ENCODE assay signal across 15 cellular contexts in the genomic region with DNA sequence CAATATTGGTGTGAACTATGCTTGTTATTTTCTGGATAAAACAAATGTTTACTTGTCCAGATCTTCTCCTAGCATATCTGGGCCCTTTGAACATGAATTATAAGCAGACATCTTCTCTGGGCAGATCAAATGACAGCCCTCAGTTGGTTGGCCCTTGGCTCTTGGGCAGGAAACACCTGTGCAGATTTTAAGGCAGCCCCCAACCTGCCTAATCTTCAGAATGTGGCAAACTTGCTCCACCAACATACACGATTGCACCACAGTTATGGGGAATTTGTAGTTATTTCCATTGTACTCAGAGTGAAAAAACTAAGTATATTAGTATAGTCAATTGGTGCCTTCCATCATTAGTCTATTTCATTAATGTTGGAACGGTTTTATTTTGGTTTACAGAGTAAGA.
"Had no signal": no experiment of that assay in that cellular context is flagged by ENCODE, and none has a peak within 500 bp of the region (broad histone marks: within the 10 kb centered on the region; RNA-seq: fewer than 3 reads in every experiment).

No MANE protein-coding gene starts in this region.

- H3K9me3 Mint-ChIP-seq: activated naive CD8-positive, alpha-beta T cell treated with anti-CD3 and anti-CD28 coated beads, Interleukin-2, amount 10 ng/mL, durations not matched to agents 7 days and 5 days; naive B cell; T-helper 2 cell treated with Interferon-gamma antibody and Interleukin-4, amounts not matched to agents 5 μg/mL and 100 μg/mL, for 36 hours; type B pancreatic cell had no signal

- H3K79me2 ChIP-seq: hepatocyte had no signal

- H3K27me3 Mint-ChIP-seq: type B pancreatic cell had no signal

- H3K4me3 ChIP-seq: coronary artery, hepatocyte, skin epidermis had no signal

- DNase-seq: activated CD4-positive, alpha-beta T cell treated with anti-CD3 and anti-CD28 coated beads, Interleukin-2, amount 50 U/mL, for 48 hours; activated gamma-delta T cell; activated naive CD8-positive, alpha-beta T cell treated with anti-CD3 and anti-CD28 coated beads, Interleukin-2, amount 10 ng/mL, durations not matched to agents 7 days and 5 days; activated T-cell treated with anti-CD3 and anti-CD28 coated beads, Interleukin-2, amount 50 U/mL, for 48 hours; caudate nucleus; effector CD8-positive, alpha-beta T cell; midbrain; naive B cell; posterior cingulate gyrus had no signal

- H3K4me3 Mint-ChIP-seq: activated naive CD8-positive, alpha-beta T cell treated with anti-CD3 and anti-CD28 coated beads, Interleukin-2, amount 10 ng/mL, durations not matched to agents 7 days and 5 days; naive B cell; T-helper 2 cell treated with Interferon-gamma antibody and Interleukin-4, amounts not matched to agents 5 μg/mL and 100 μg/mL, for 36 hours; type B pancreatic cell had no signal

- H3K27me3 ChIP-seq: hepatocyte had no signal

- H3K4me2 ChIP-seq: hepatocyte had no signal

- H2AFZ ChIP-seq: hepatocyte had no signal

- H3K36me3 Mint-ChIP-seq: activated naive CD8-positive, alpha-beta T cell treated with anti-CD3 and anti-CD28 coated beads, Interleukin-2, amount 10 ng/mL, durations not matched to agents 7 days and 5 days; naive B cell; type B pancreatic cell had no signal

- H3K27ac Mint-ChIP-seq: activated naive CD8-positive, alpha-beta T cell treated with anti-CD3 and anti-CD28 coated beads, Interleukin-2, amount 10 ng/mL, durations not matched to agents 7 days and 5 days; naive B cell; T-helper 2 cell treated with Interferon-gamma antibody and Interleukin-4, amounts not matched to agents 5 μg/mL and 100 μg/mL, for 36 hours; type B pancreatic cell had no signal

- ATAC-seq: activated CD4-positive, CD25-positive, alpha-beta regulatory T cell treated with anti-CD3 and anti-CD28 coated beads, Interleukin-2, amount 50 U/mL, for 24 hours had no signal

- H3K4me1 Mint-ChIP-seq: activated naive CD8-positive, alpha-beta T cell treated with anti-CD3 and anti-CD28 coated beads, Interleukin-2, amount 10 ng/mL, durations not matched to agents 7 days and 5 days had no signal

- H3K27ac ChIP-seq: coronary artery, hepatocyte had no signal
